In genomic region chr16:89860747-89861304, GRCh38 we compare ENCODE assay signal across 8 cellular contexts. TPM values are rescaled to one million over a fixed set of nuclear protein-coding genes. Genes with fewer than 3 reads are reported as not detected.
DNase-seq lines count a peak whose midpoint lies in the region; ATAC-seq and TF ChIP-seq lines count a peak whose summit lies in the region.

No MANE protein-coding gene starts in this region.

- no peaks in the 10 kb centered on the region for H3K4me1 ChIP-seq in SK-N-SH (ENCODE audit: control insufficient read depth in 1 of 2, insufficient read depth in 2 of 2, low read depth in 1 of 2, low read length in 1 of 2)

- CTCF ChIA-PET in SK-N-SH (lab: Yijun Ruan, JAX): interaction anchor here (0.6 to 7.6 kb wide), 56 partner anchors 10 to 191 kb away, joined by 3 to 162 read pairs (median 6); partner anchors contain the start of genes CDK10, FANCA, SPIRE2 and TCF25

- H2AFZ ChIP-seq in SK-N-SH (ENCODE audit: low read depth): no peak overlapping the region

- no peaks in the 10 kb centered on the region for H3K9me2 ChIP-seq in SK-N-SH

- DNase-seq in COR-L47 (lab: John Stamatoyannopoulos, UW) (peak; percentile 81), SK-N-SH (peak; percentile 95), Right ventricle myocardium superior (peak; percentile 80), sciatic nerve (ENCODE audit: low spot score) (peak; percentile 73)
- peak; percentile 50 to 69 (median 62) for DNase-seq in activated naive CD4-positive, alpha-beta T cell (lab: John Stamatoyannopoulos, UW)

- peak; percentile 88 for TF ChIP-seq RAD21 in SK-N-SH (IDR thresholded peaks at IDR 0.05; ENCODE audit: low read length)

- no peaks in the 10 kb centered on the region for H3K9me3 ChIP-seq in SK-N-SH

- intact Hi-C loops in Right ventricle myocardium superior (cut with DNase I): loop anchor here (5.0 to 10.0 kb wide), 2 partner anchors 109 to 156 kb away; partner anchors contain the start of gene SPATA2L
- intact Hi-C loops in sciatic nerve (cut with DNase I): no loop called here

- H3K9ac ChIP-seq in SK-N-SH: no peak overlapping the region

- peaks cover 7 to 13% of the 10 kb centered on the region in 2 experiments for H3K36me3 ChIP-seq in SK-N-SH (replicated peaks in 1 of 2; ENCODE audit: control insufficient read depth in 1 of 2, insufficient read depth in 2 of 2, low read length in 1 of 2)

- H3K4me2 ChIP-seq in SK-N-SH: no peak overlapping the region

- H4K20me1 ChIP-seq in SK-N-SH (ENCODE audit: insufficient read depth): no peaks in the 10 kb centered on the region

- ATAC-seq in HG02981 (IDR thresholded peaks at IDR 0.05; ENCODE audit: unreplicated experiment) (peak; percentile 40), Right ventricle myocardium superior (ENCODE audit: poor library complexity) (peak; percentile 87), sciatic nerve (peak; percentile 76), GM19463 (IDR thresholded peaks at IDR 0.05; ENCODE audit: unreplicated experiment) (no peak), GM21515 (IDR thresholded peaks at IDR 0.05; ENCODE audit: unreplicated experiment) (no peak)

- no peaks in the 10 kb centered on the region for H3F3A ChIP-seq in SK-N-SH (replicated peaks; ENCODE audit: insufficient read depth)

- peak overlapping the region in 1 of 2 experiments; percentile 25; a peak in 1 of 4 replicates for H3K4me3 ChIP-seq in SK-N-SH (ENCODE audit: low read depth in 2 of 2, low read length in 1 of 2)

- WGBS in SK-N-SH (ENCODE audit: low lambda C conversion rate): 33% methylated on average over 2 of the region's 28 CpGs

- TF ChIP-seq CTCF in SK-N-SH (IDR thresholded peaks at IDR 0.05): peak; percentile 95

- no peaks in the 10 kb centered on the region for H3K79me2 ChIP-seq in SK-N-SH (ENCODE audit: insufficient read depth)

- H3K27me3 ChIP-seq in SK-N-SH (ENCODE audit: insufficient read depth): no peaks in the 10 kb centered on the region

- POLR2A ChIA-PET in SK-N-SH (lab: Yijun Ruan, JAX): interaction anchor here (0.6 to 1.4 kb wide), 3 partner anchors 18 to 122 kb away, joined by 3 to 4 read pairs (median 3); no protein-coding TSS in a partner anchor

- H3K27ac ChIP-seq in SK-N-SH (ENCODE audit: low read depth in 2 of 2, low read length in 1 of 2): no peak overlapping the region

- no peak for TF ChIP-seq EP300 in SK-N-SH (IDR thresholded peaks at IDR 0.05; ENCODE audit: borderline replicate concordance in 1 of 2, low read depth in 1 of 2, low read length in 1 of 2)

TF ChIP-seq in SK-N-SH, 30 proteins besides CTCF, POLR2A, EP300 and RAD21:
- peak; percentile 77 for TF ChIP-seq SMC3 (IDR thresholded peaks at IDR 0.05; ENCODE audit: low read depth, low read length)
- no peak for TF ChIP-seq MAX (IDR thresholded peaks at IDR 0.05; ENCODE audit: low read depth)
- no peak for TF ChIP-seq NRF1 (IDR thresholded peaks at IDR 0.05; ENCODE audit: low read depth, low read length)
- TF ChIP-seq EZH2phosphoT487 (IDR thresholded peaks at IDR 0.05; ENCODE audit: borderline replicate concordance, low read depth): no peak
- no peak for TF ChIP-seq GABPA (IDR thresholded peaks at IDR 0.05; ENCODE audit: low read depth)
- no peak for TF ChIP-seq FOXM1 (IDR thresholded peaks at IDR 0.05; ENCODE audit: low read depth)
- TF ChIP-seq USF1 (IDR thresholded peaks at IDR 0.05; ENCODE audit: borderline replicate concordance, low read depth): no peak
TF ChIP-seq in SK-N-SH: peak in this region for 1.

RNA-seq across cellular contexts. Expression of gene TCF25, which starts 12.6 kb away (rescaled TPM):
- polyA plus RNA-seq in SK-N-SH (2012; rRNA removed): 162 and 208 TPM in 2 replicates
- polyA plus RNA-seq in SK-N-SH (2012; cell fraction: cytosol; rRNA removed): 85.4 and 106 TPM in 2 replicates
- 673 and 1,102 TPM in 2 replicates for polyA plus RNA-seq in SK-N-SH (2012; cell fraction: nucleus; rRNA removed)
- 83.2 TPM for total RNA-seq in Right ventricle myocardium superior
- 206 TPM for total RNA-seq in sciatic nerve

RNA-seq across cellular contexts. Expression of gene SPIRE2, which starts 32.6 kb away (rescaled TPM):
- 15.3 and 16.2 TPM in 2 replicates for polyA plus RNA-seq in SK-N-SH (2012; rRNA removed)
- polyA plus RNA-seq in SK-N-SH (2012; cell fraction: cytosol; rRNA removed): 5.8 and 8.0 TPM in 2 replicates
- polyA plus RNA-seq in SK-N-SH (2012; cell fraction: nucleus; rRNA removed): 71.3 and 82.5 TPM in 2 replicates
- 1.2 TPM for total RNA-seq in Right ventricle myocardium superior
- total RNA-seq in sciatic nerve: 3.2 TPM

RNA-seq across cellular contexts. Expression of gene FANCA, which starts 44.4 kb away (rescaled TPM):
- polyA plus RNA-seq in SK-N-SH (2012; rRNA removed): 21.5 and 23.9 TPM in 2 replicates
- polyA plus RNA-seq in SK-N-SH (2012; cell fraction: cytosol; rRNA removed): 7.0 and 11.3 TPM in 2 replicates
- polyA plus RNA-seq in SK-N-SH (2012; cell fraction: nucleus; rRNA removed): 95.8 and 96.9 TPM in 2 replicates
- total RNA-seq in Right ventricle myocardium superior: 1.9 TPM
- 5.3 TPM for total RNA-seq in sciatic nerve

RNA-seq across cellular contexts. Expression of gene MC1R, which starts 57.8 kb away (rescaled TPM):
- polyA plus RNA-seq in SK-N-SH (2012; rRNA removed): 11.1 and 12.7 TPM in 2 replicates
- 2.7 and 4.6 TPM in 2 replicates for polyA plus RNA-seq in SK-N-SH (2012; cell fraction: cytosol; rRNA removed)
- 35.2 and 44.1 TPM in 2 replicates for polyA plus RNA-seq in SK-N-SH (2012; cell fraction: nucleus; rRNA removed)
- 1.1 TPM for total RNA-seq in Right ventricle myocardium superior
- total RNA-seq in sciatic nerve: 5.8 TPM

Comparison
In these comparisons a context has a peak if more than half of its experiments do, and no peak if none do; other contexts are left out.
1. ATAC-seq: peak in HG02981 (single experiment), Right ventricle myocardium superior (single experiment) and sciatic nerve (single experiment); none in GM19463 (single experiment) and GM21515 (single experiment).
2. Peak in every context shown above with its lines, with median percentiles within 50 percentile points of each other: DNase-seq.